Comparison of ENCODE assay signal across 30 cellular contexts in the genomic region with DNA sequence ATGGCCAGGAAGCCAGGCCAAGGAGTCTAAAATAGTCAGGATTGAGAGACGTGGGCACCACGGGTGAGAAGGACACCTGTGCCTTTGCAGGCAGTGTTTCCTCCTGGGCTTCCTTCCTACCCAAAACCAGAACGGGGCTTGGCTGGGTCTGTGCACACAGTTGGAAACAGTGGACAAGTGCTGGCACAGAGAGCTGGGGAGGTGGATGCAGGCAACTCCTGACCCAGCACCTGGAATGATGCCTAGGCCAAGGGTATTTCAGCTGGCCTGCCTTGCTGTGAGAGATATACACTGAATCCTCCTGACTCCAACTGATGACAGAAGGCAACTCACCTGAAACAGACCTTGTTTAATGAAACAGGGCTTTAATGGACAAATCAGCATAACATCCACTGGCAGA.
"Had no signal": no experiment of that assay in that cellular context is flagged by ENCODE, and none has a peak within 500 bp of the region (broad histone marks: within the 10 kb centered on the region; RNA-seq: fewer than 3 reads in every experiment).

No MANE protein-coding gene starts in this region.

- H3K27ac Mint-ChIP-seq: immature natural killer cell, memory B cell, mesothelial cell of epicardium, nephron, progenitor cell of endocrine pancreas had no signal

- H3K4me1 ChIP-seq: neural progenitor cell, parathyroid adenoma, right lobe of liver, suprapubic skin, transverse colon, upper lobe of right lung, uterus had no signal

- H3K4me2 ChIP-seq: neural progenitor cell had no signal

- FAIRE-seq: small intestine had no signal

- ATAC-seq: left colon; mucosa of descending colon; naive thymus-derived CD4-positive, alpha-beta T cell; stimulated activated naive CD8-positive, alpha-beta T cell treated with anti-CD3 and anti-CD28 coated beads, Interleukin-15, amount 100 ng/mL, for 72 hours; upper lobe of right lung had no signal

- H3K9me3 Mint-ChIP-seq: immature natural killer cell; mesothelial cell of epicardium; neural progenitor cell; stimulated activated naive CD8-positive, alpha-beta T cell treated with anti-CD3 and anti-CD28 coated beads, Interleukin-15, amount 100 ng/mL, for 72 hours had no signal

- H3K4me1 Mint-ChIP-seq: memory B cell; stimulated activated naive CD8-positive, alpha-beta T cell treated with anti-CD3 and anti-CD28 coated beads, Interleukin-15, amount 100 ng/mL, for 72 hours had no signal

- DNase-seq: effector CD4-positive, alpha-beta T cell; erythroblast; esophagus squamous epithelium; foreskin melanocyte; immature natural killer cell; islet precursor cell; kidney glomerular epithelial cell; left colon; mucosa of descending colon; naive thymus-derived CD4-positive, alpha-beta T cell; right lobe of liver; small intestine; stimulated activated CD4-positive, alpha-beta T cell treated with anti-CD3 and anti-CD28 coated beads, Interleukin-1b, Interleukin-23, amount 100 ng/mL, for 48 hours; stimulated activated CD4-positive, alpha-beta T cell treated with anti-CD3 and anti-CD28 coated beads, Interleukin-4, amount 100 ng/mL, for 1 hour; stimulated activated CD8-positive, alpha-beta memory T cell treated with anti-CD3 and anti-CD28 coated beads, Interleukin-4, amount 100 ng/mL, for 48 hours; stimulated activated naive CD4-positive, alpha-beta T cell; stimulated activated naive CD8-positive, alpha-beta T cell treated with anti-CD3 and anti-CD28 coated beads, Interleukin-15, amount 100 ng/mL, for 72 hours; transverse colon; upper lobe of right lung; uterus had no signal

- H2AFZ ChIP-seq: neural progenitor cell, parathyroid adenoma had no signal

- H3K36me3 Mint-ChIP-seq: mesothelial cell of epicardium, neural progenitor cell had no signal

- H3K9ac ChIP-seq: neural progenitor cell, parathyroid adenoma had no signal

- H3K27me3 ChIP-seq: dorsolateral prefrontal cortex, esophagus squamous epithelium, neural progenitor cell, right lobe of liver, suprapubic skin, transverse colon, upper lobe of right lung, uterus had no signal

- H3K79me2 ChIP-seq: parathyroid adenoma had no signal

- H3K36me3 ChIP-seq: neural progenitor cell, right lobe of liver, transverse colon, upper lobe of right lung, uterus had no signal

- H3K4me3 ChIP-seq: coronary artery, dorsolateral prefrontal cortex, esophagus squamous epithelium, lung, mucosa of descending colon, neural progenitor cell, right lobe of liver, suprapubic skin, transverse colon, upper lobe of right lung, uterus had no signal

- H3K27me3 Mint-ChIP-seq: memory B cell; naive thymus-derived CD4-positive, alpha-beta T cell; stimulated activated naive CD8-positive, alpha-beta T cell treated with anti-CD3 and anti-CD28 coated beads, Interleukin-15, amount 100 ng/mL, for 72 hours had no signal

- H3K4me3 Mint-ChIP-seq: immature natural killer cell; memory B cell; mesothelial cell of epicardium; naive thymus-derived CD4-positive, alpha-beta T cell; nephron; neural progenitor cell; stimulated activated naive CD8-positive, alpha-beta T cell treated with anti-CD3 and anti-CD28 coated beads, Interleukin-15, amount 100 ng/mL, for 72 hours had no signal

- H3K9me3 ChIP-seq: esophagus squamous epithelium, mucosa of descending colon, right lobe of liver, suprapubic skin, transverse colon, upper lobe of right lung, uterus had no signal

- H3K27ac ChIP-seq: coronary artery, dorsolateral prefrontal cortex, esophagus squamous epithelium, neural progenitor cell, parathyroid adenoma, right lobe of liver, suprapubic skin, transverse colon, upper lobe of right lung, uterus had no signal
